In genomic region chr4:26402458-26402857, GRCh38 we compare ENCODE assay signal across 13 cellular contexts.
A peak's percentile ranks its signal among the peaks of the same experiment; 100 is the strongest.
DNase-seq lines count a peak whose midpoint lies in the region; ATAC-seq and TF ChIP-seq lines count a peak whose summit lies in the region.
"Had no signal": no experiment of that assay in that cellular context is flagged by ENCODE, and none has a peak within 500 bp of the region (broad histone marks: within the 10 kb centered on the region; RNA-seq: fewer than 3 reads in every experiment).

No MANE protein-coding gene starts in this region.

- H3K27ac ChIP-seq in brain microvascular endothelial cell (no peak overlapping the region), gastroesophageal sphincter (no peak overlapping the region)
- H3K27ac ChIP-seq: epithelial cell of prostate, psoas muscle, SK-N-MC had no signal

- ATAC-seq in GM19395 (IDR thresholded peaks at IDR 0.05; ENCODE audit: unreplicated experiment) (peak; percentile 84), HG02759 (IDR thresholded peaks at IDR 0.05; ENCODE audit: unreplicated experiment) (peak; percentile 71), T-helper 17 cell (no peak), gastroesophageal sphincter (no peak)
- ATAC-seq: activated naive CD8-positive, alpha-beta T cell treated with anti-CD3 and anti-CD28 coated beads, Interleukin-2, amount 50 U/mL, for 24 hours had no signal

- H3K4me1 Mint-ChIP-seq in T-helper 17 cell = peaks cover 18% of the 10 kb centered on the region
- peaks cover 15% of the 10 kb centered on the region for H3K4me1 Mint-ChIP-seq in activated T-cell treated with anti-CD3 and anti-CD28 coated beads, Interleukin-2, amount 50 U/mL, for 24 hours (ENCODE audit: low read depth)

- peaks cover 0 to 1% (median 0%) of the 10 kb centered on the region in 3 donors for H3K4me1 ChIP-seq in gastroesophageal sphincter

- in situ Hi-C loops in brain microvascular endothelial cell (cut with HindIII; ENCODE audit: low pct_ligation_motif_present, low sequenced_read_pairs) = no loop called here

- H3K4me3 Mint-ChIP-seq in T-helper 17 cell = no peak overlapping the region
- no peak overlapping the region for H3K4me3 Mint-ChIP-seq in activated T-cell treated with anti-CD3 and anti-CD28 coated beads, Interleukin-2, amount 50 U/mL, for 24 hours
- H3K4me3 Mint-ChIP-seq: activated naive CD8-positive, alpha-beta T cell treated with anti-CD3 and anti-CD28 coated beads, Interleukin-2, amount 50 U/mL, for 24 hours; type B pancreatic cell had no signal

- H3K9me3 ChIP-seq in T-helper 17 cell (ENCODE audit: control insufficient read depth, low read length, poor library complexity, severe bottlenecking) (no peaks in the 10 kb centered on the region), gastroesophageal sphincter (peaks cover 0 to 9% (median 0%) of the 10 kb centered on the region in 3 donors)
- H3K9me3 ChIP-seq: psoas muscle had no signal

- WGBS in gastroesophageal sphincter (ENCODE audit: low coverage in 1 of 2), 2 donors = 74 to 93% methylated on average over 3 of the region's 3 CpGs

- H3K36me3 ChIP-seq in brain microvascular endothelial cell (replicated peaks) (peaks cover 3% of the 10 kb centered on the region), gastroesophageal sphincter (peaks cover 0 to 14% of the 10 kb centered on the region in 2 donors)

- H3K27me3 ChIP-seq in brain microvascular endothelial cell (replicated peaks) = no peaks in the 10 kb centered on the region
- H3K27me3 ChIP-seq in gastroesophageal sphincter = no peaks in the 10 kb centered on the region

- H3K4me3 ChIP-seq in GM12864 (ENCODE audit: low read depth, low read length) (no peak overlapping the region), brain microvascular endothelial cell (ENCODE audit: low read depth, low read length) (no peak overlapping the region), gastroesophageal sphincter (no peak overlapping the region)
- H3K4me3 ChIP-seq: psoas muscle, SK-N-MC had no signal

- no peaks in the 10 kb centered on the region for H3K27me3 Mint-ChIP-seq in T-helper 17 cell
- no peaks in the 10 kb centered on the region for H3K27me3 Mint-ChIP-seq in activated T-cell treated with anti-CD3 and anti-CD28 coated beads, Interleukin-2, amount 50 U/mL, for 24 hours
- H3K27me3 Mint-ChIP-seq: activated naive CD8-positive, alpha-beta T cell treated with anti-CD3 and anti-CD28 coated beads, Interleukin-2, amount 50 U/mL, for 24 hours; type B pancreatic cell had no signal

- H3K27ac Mint-ChIP-seq in T-helper 17 cell = peak overlapping the region; percentile 16
- H3K27ac Mint-ChIP-seq in activated T-cell treated with anti-CD3 and anti-CD28 coated beads, Interleukin-2, amount 50 U/mL, for 24 hours = no peak overlapping the region
- H3K27ac Mint-ChIP-seq: activated naive CD8-positive, alpha-beta T cell treated with anti-CD3 and anti-CD28 coated beads, Interleukin-2, amount 50 U/mL, for 24 hours; type B pancreatic cell had no signal

- TF ChIP-seq CTCF in GM12864 (IDR thresholded peaks at IDR 0.05; ENCODE audit: low read depth, low read length, missing control alignments) (no peak), brain microvascular endothelial cell (IDR thresholded peaks at IDR 0.05; ENCODE audit: low read depth, low read length, missing control alignments) (no peak), gastroesophageal sphincter (IDR thresholded peaks at IDR 0.05) (no peak)

- DNase-seq in GM12864 (ENCODE audit: low read depth) (peak; percentile 37), T-helper 17 cell (no peak), brain microvascular endothelial cell (no peak), HPDE6-E6E7 (ENCODE audit: extremely low spot score) (no peak)
- no peak for DNase-seq in activated T-cell treated with anti-CD3 and anti-CD28 coated beads, Interleukin-2, amount 50 U/mL, for 24 hours
- DNase-seq: activated naive CD8-positive, alpha-beta T cell treated with anti-CD3 and anti-CD28 coated beads, Interleukin-2, amount 50 U/mL, for 24 hours; psoas muscle had no signal

- TF ChIP-seq POLR2A in gastroesophageal sphincter (IDR thresholded peaks at IDR 0.05) = no peak

- H3K36me3 Mint-ChIP-seq in T-helper 17 cell (ENCODE audit: low read depth) = peaks cover 3% of the 10 kb centered on the region
- peaks cover 81% of the 10 kb centered on the region for H3K36me3 Mint-ChIP-seq in activated T-cell treated with anti-CD3 and anti-CD28 coated beads, Interleukin-2, amount 50 U/mL, for 24 hours (ENCODE audit: low read depth)

- no peak for TF ChIP-seq EP300 in gastroesophageal sphincter (IDR thresholded peaks at IDR 0.05)

- H3K9me3 Mint-ChIP-seq in activated T-cell treated with anti-CD3 and anti-CD28 coated beads, Interleukin-2, amount 50 U/mL, for 24 hours = peaks cover 8% of the 10 kb centered on the region

Comparison
In these comparisons a context has a peak if more than half of its experiments do, and no peak if none do; other contexts are left out.
1. ATAC-seq: peak in GM19395 (single experiment) and HG02759 (single experiment); none in T-helper 17 cell (single experiment) and gastroesophageal sphincter (single experiment).